In the genomic region with DNA sequence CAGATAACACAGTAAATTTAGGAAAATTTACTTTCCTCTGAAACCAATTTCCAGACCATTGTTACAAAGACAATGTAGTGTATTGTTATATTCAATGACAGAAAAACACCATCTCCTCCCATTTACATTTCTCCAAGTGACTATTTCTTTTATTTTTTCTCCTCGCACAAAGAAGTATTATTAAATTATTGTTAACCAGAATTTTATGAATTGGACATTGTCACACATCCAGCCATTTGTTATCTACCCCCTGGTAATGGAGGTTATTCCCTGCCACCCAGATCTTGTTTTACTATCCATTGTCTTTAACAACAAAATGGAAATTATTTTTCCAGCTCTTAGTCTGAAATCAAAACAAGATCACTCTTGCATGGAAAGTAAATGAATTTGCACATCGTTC, we compare ENCODE assay signal across 17 cellular contexts.
"Had no signal": no experiment of that assay in that cellular context is flagged by ENCODE, and none has a peak within 500 bp of the region (broad histone marks: within the 10 kb centered on the region; RNA-seq: fewer than 3 reads in every experiment).

No MANE protein-coding gene starts in this region.

- FAIRE-seq: RCC 7860 had no signal

- DNase-seq: KBM-7, NCI-H1092, NCI-H1105 treated with DMSO at 0.1 percent for 48 hours, NCI-H1417 treated with DMSO at 0.1 percent for 48 hours, NCI-H146, NCI-H1694 treated with DMSO at 0.1 percent for 48 hours, NCI-H1930, NCI-H2081, NCI-H2107, NCI-H2227 treated with DMSO at 0.1 percent for 48 hours, NCI-H524, NCI-H69, NCI-H774, Right ventricle myocardium superior, RPMI8226, SIG-M5 had no signal
